ENCODE assay signal across 20 cellular contexts in the genomic region with DNA sequence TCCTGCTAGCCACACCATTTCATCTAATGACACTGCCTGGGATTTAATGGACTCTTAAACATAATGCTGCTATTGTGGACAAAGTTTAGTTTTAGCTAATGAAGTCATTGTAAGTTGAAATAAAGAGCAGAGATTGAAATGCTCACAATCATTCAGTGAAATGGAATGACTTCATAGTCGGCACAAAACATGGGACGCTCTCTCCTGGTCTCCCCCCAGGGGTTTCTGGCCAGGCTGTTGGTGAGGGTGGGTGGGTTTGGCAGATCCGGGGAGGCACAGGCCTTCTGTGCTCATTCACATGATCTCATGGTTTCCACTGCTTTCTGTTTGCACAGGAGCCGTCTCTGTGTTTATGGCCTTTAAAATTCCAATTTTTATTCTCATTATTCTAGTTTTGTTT.
"Had no signal": no experiment of that assay in that cellular context is flagged by ENCODE, and none has a peak within 500 bp of the region (broad histone marks: within the 10 kb centered on the region; RNA-seq: fewer than 3 reads in every experiment).

No MANE protein-coding gene starts in this region.

- H3K4me3 Mint-ChIP-seq: activated naive CD4-positive, alpha-beta T cell treated with anti-CD3 and anti-CD28 coated beads for 36 hours; activated naive CD8-positive, alpha-beta T cell treated with anti-CD3 and anti-CD28 coated beads, Interleukin-2, amount 10 ng/mL, durations not matched to agents 7 days and 5 days; activated T-cell treated with anti-CD3 and anti-CD28 coated beads, Interleukin-2, amount 50 U/mL, for 72 hours had no signal

- H3K36me3 ChIP-seq: cardiac muscle cell, heart left ventricle, prostate gland, upper lobe of right lung had no signal

- DNase-seq: activated CD4-positive, alpha-beta T cell treated with anti-CD3 and anti-CD28 coated beads for 1 hour; activated CD4-positive, alpha-beta T cell treated with anti-CD3 and anti-CD28 coated beads, Interleukin-2, amount 50 U/mL, for 4 hours; activated CD8-positive, alpha-beta memory T cell treated with anti-CD3 and anti-CD28 coated beads, Interleukin-2, amount 50 U/mL, for 48 hours; activated effector memory CD4-positive, alpha-beta T cell treated with Interleukin-2 at 50 U/mL for 16 hours; activated naive CD4-positive, alpha-beta T cell treated with anti-CD3 and anti-CD28 coated beads for 36 hours; activated naive CD8-positive, alpha-beta T cell treated with anti-CD3 and anti-CD28 coated beads, Interleukin-2, amount 10 ng/mL, durations not matched to agents 7 days and 5 days; activated T-cell treated with anti-CD3 and anti-CD28 coated beads, Interleukin-2, amount 50 U/mL, for 72 hours; amniotic stem cell; effector CD4-positive, alpha-beta T cell; erythroblast; foreskin keratinocyte; heart left ventricle; mesenchymal stem cell; stimulated activated CD4-positive, alpha-beta T cell treated with anti-CD3 and anti-CD28 coated beads, Interleukin-12 subunit alpha, Interleukin-12 subunit beta, amount 100 ng/mL, for 4 hours; stimulated activated CD4-positive, alpha-beta T cell treated with anti-CD3 and anti-CD28 coated beads, Interleukin-4, amount 100 ng/mL, for 4 hours; stimulated activated naive CD8-positive, alpha-beta T cell treated with anti-CD3 and anti-CD28 coated beads, Interleukin-15, Interleukin-2, amounts not matched to agents 100 U/mL and 50 U/mL, for 24 hours; T-helper 9 cell; upper lobe of right lung had no signal

- H3K9me3 Mint-ChIP-seq: activated naive CD4-positive, alpha-beta T cell treated with anti-CD3 and anti-CD28 coated beads for 36 hours; activated naive CD8-positive, alpha-beta T cell treated with anti-CD3 and anti-CD28 coated beads, Interleukin-2, amount 10 ng/mL, durations not matched to agents 7 days and 5 days; activated T-cell treated with anti-CD3 and anti-CD28 coated beads, Interleukin-2, amount 50 U/mL, for 72 hours had no signal

- H3K4me3 ChIP-seq: cardiac muscle cell, heart left ventricle, prostate gland, upper lobe of right lung had no signal

- H3K27ac ChIP-seq: cardiac muscle cell, foreskin keratinocyte, prostate gland, upper lobe of right lung had no signal

- H3K27me3 ChIP-seq: cardiac muscle cell, foreskin keratinocyte, upper lobe of right lung had no signal

- H3K4me1 Mint-ChIP-seq: activated naive CD8-positive, alpha-beta T cell treated with anti-CD3 and anti-CD28 coated beads, Interleukin-2, amount 10 ng/mL, durations not matched to agents 7 days and 5 days had no signal

- H3K4me1 ChIP-seq: foreskin keratinocyte, heart left ventricle, prostate gland, upper lobe of right lung had no signal

- ATAC-seq: activated T-cell treated with anti-CD3 and anti-CD28 coated beads, Interleukin-2, amount 50 U/mL, for 72 hours; foreskin keratinocyte; stimulated activated naive CD8-positive, alpha-beta T cell treated with anti-CD3 and anti-CD28 coated beads, Interleukin-15, Interleukin-2, amounts not matched to agents 100 U/mL and 50 U/mL, for 24 hours; upper lobe of right lung had no signal

- H3K27ac Mint-ChIP-seq: activated naive CD4-positive, alpha-beta T cell treated with anti-CD3 and anti-CD28 coated beads for 36 hours; activated naive CD8-positive, alpha-beta T cell treated with anti-CD3 and anti-CD28 coated beads, Interleukin-2, amount 10 ng/mL, durations not matched to agents 7 days and 5 days; activated T-cell treated with anti-CD3 and anti-CD28 coated beads, Interleukin-2, amount 50 U/mL, for 72 hours had no signal

- H3K9me3 ChIP-seq: heart left ventricle, prostate gland, upper lobe of right lung had no signal

- H3K36me3 Mint-ChIP-seq: activated naive CD8-positive, alpha-beta T cell treated with anti-CD3 and anti-CD28 coated beads, Interleukin-2, amount 10 ng/mL, durations not matched to agents 7 days and 5 days had no signal
